ENCODE assay signal across 20 cellular contexts in the genomic region with DNA sequence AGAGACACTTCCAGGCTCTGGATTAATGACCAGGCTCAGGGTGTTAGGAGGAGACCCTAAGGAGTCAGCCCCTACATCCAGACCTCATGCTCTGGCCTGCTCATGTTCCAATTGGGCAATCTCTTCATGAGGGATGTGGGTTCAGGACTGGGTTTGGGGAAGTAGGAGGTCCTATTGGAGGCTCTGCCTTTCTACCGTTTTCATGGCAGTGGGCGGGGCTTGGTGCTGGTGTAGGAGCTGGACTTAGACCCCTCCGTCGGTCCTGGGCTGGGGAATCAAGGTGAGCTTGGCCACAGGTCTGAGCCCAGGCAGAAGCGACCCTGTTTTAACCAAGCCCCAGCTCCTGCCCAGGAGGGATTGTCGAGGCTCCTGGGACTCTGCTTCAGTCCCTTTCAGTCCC.
DNase-seq lines count a peak whose midpoint lies in the region; ATAC-seq, FAIRE-seq and TF ChIP-seq lines count a peak whose summit lies in the region.
"Had no signal": no experiment of that assay in that cellular context is flagged by ENCODE, and none has a peak within 500 bp of the region (broad histone marks: within the 10 kb centered on the region; RNA-seq: fewer than 3 reads in every experiment).

No MANE protein-coding gene starts in this region.

- H2AK5ac ChIP-seq in neuronal stem cell (ENCODE audit: low read depth, low read length) = peak overlapping the region; percentile 79

- no peak overlapping the region for H3K4ac ChIP-seq in neuronal stem cell (ENCODE audit: low read length)

- no peak overlapping the region for H2BK15ac ChIP-seq in neuronal stem cell (ENCODE audit: low read length)

- H2BK120ac ChIP-seq in neuronal stem cell (ENCODE audit: low read depth, low read length) = no peak overlapping the region

- H2AFZ ChIP-seq in astrocyte (ENCODE audit: low read depth, low read length) = no peak overlapping the region
- no peak overlapping the region for H2AFZ ChIP-seq in neuronal stem cell (ENCODE audit: low read length)

- peak overlapping the region in 8 of 11 experiments; percentile 6 to 64 (median 46); a peak in 13 of 22 replicates for H3K9ac ChIP-seq in BLaER1 treated with 17β-estradiol and CSF1 and Interleukin-3, amounts not matched to agents 10 nM and 100 nM
- H3K9ac ChIP-seq in astrocyte (ENCODE audit: low read length) (no peak overlapping the region), neuronal stem cell (ENCODE audit: low read depth, low read length, poor library complexity) (no peak overlapping the region)

- no peak for ATAC-seq in HG02759 (IDR thresholded peaks at IDR 0.05; ENCODE audit: unreplicated experiment)
- no peak for ATAC-seq in GM18517 (IDR thresholded peaks at IDR 0.05; ENCODE audit: unreplicated experiment)

- WGBS in neuronal stem cell (ENCODE audit: extremely low coverage in 2 of 2, insufficient read length in 2 of 2, insufficient replicate concordance in 1 of 2), 2 donors = no CpG with 5 or more reads among the region's 6 CpGs
- 90 to 92% methylated on average over 2 to 6 of the region's 6 CpGs for WGBS in testis, 2 donors

- intact Hi-C loops in CD14-positive monocyte (cut with micrococcal nuclease) (no loop called here), testis (cut with DNase I; ENCODE audit: low total_unique reads) (no loop called here)

- H4K8ac ChIP-seq in neuronal stem cell (ENCODE audit: low read depth, low read length) = no peak overlapping the region

- H3K79me1 ChIP-seq in neuronal stem cell (ENCODE audit: low read depth, low read length) = peaks cover 2% of the 10 kb centered on the region

- H3K9me3 ChIP-seq in BLaER1 treated with 17β-estradiol and CSF1 and Interleukin-3, amounts not matched to agents 10 nM and 100 nM (replicated peaks in 1 of 11) = no peaks in the 10 kb centered on the region
- H3K9me3 ChIP-seq in astrocyte (ENCODE audit: insufficient read depth, low read depth, low read length) (peaks cover 9% of the 10 kb centered on the region), neuronal stem cell (replicated peaks in 1 of 2; ENCODE audit: control insufficient read depth in 2 of 2, insufficient read depth in 1 of 2, low read depth in 1 of 2, low read length in 2 of 2) (peaks cover 0 to 17% of the 10 kb centered on the region in 2 donors), testis (no peaks in the 10 kb centered on the region)
- H3K9me3 ChIP-seq: BE2C had no signal

- H3K36me3 ChIP-seq in BLaER1 treated with 17β-estradiol and CSF1 and Interleukin-3, amounts not matched to agents 10 nM and 100 nM = no peaks in the 10 kb centered on the region
- peaks cover 2% of the 10 kb centered on the region for H3K36me3 ChIP-seq in astrocyte (ENCODE audit: insufficient read depth, low read length)
- H3K36me3 ChIP-seq in neuronal stem cell (replicated peaks in 1 of 2; ENCODE audit: control insufficient read depth in 2 of 2, insufficient read depth in 2 of 2, low read length in 2 of 2) = no peaks in the 10 kb centered on the region
- H3K36me3 ChIP-seq in testis (ENCODE audit: low read depth, missing control alignments) = no peaks in the 10 kb centered on the region
- H3K36me3 ChIP-seq: BE2C had no signal

- H3K9me3 Mint-ChIP-seq in astrocyte (ENCODE audit: unreplicated experiment) (peaks cover 8% of the 10 kb centered on the region), CD14-positive monocyte (peaks cover 0 to 7% (median 0%) of the 10 kb centered on the region in 7 donors)
- H3K9me3 Mint-ChIP-seq: CD8-positive, alpha-beta memory T cell had no signal

- H3K4me3 ChIP-seq in BLaER1 treated with 17β-estradiol and CSF1 and Interleukin-3, amounts not matched to agents 10 nM and 100 nM = peak overlapping the region in 7 of 10 experiments; percentile 10 to 48 (median 43); a peak in 12 of 20 replicates
- no peak overlapping the region for H3K4me3 ChIP-seq in NB4 (ENCODE audit: low read depth, low read length)
- H3K4me3 ChIP-seq in astrocyte (ENCODE audit: insufficient read depth, low read depth, low read length) = no peak overlapping the region
- no peak overlapping the region for H3K4me3 ChIP-seq in neuronal stem cell (ENCODE audit: low read length in 2 of 2)
- no peak overlapping the region for H3K4me3 ChIP-seq in testis
- H3K4me3 ChIP-seq: SK-N-MC had no signal

- H4K20me1 ChIP-seq in BLaER1 treated with 17β-estradiol and CSF1 and Interleukin-3, amounts not matched to agents 10 nM and 100 nM = peaks cover 0 to 6% (median 0%) of the 10 kb centered on the region in 11 experiments; a peak in 1 of 22 replicates
- no peaks in the 10 kb centered on the region for H4K20me1 ChIP-seq in astrocyte (ENCODE audit: insufficient read depth, low read length)

- no peak overlapping the region for H3K18ac ChIP-seq in neuronal stem cell (ENCODE audit: low read length)

- H3K27me3 ChIP-seq in BLaER1 treated with 17β-estradiol and CSF1 and Interleukin-3, amounts not matched to agents 10 nM and 100 nM = peaks cover 0 to 15% (median 0%) of the 10 kb centered on the region in 11 experiments; a peak in 7 of 22 replicates
- H3K27me3 ChIP-seq in astrocyte (ENCODE audit: insufficient read depth, low read length) (no peaks in the 10 kb centered on the region), neuronal stem cell (ENCODE audit: control insufficient read depth in 3 of 3, insufficient read depth in 3 of 3, low read depth in 1 of 3, low read length in 3 of 3) (peaks cover 0 to 35% (median 0%) of the 10 kb centered on the region in 3 experiments), testis (no peaks in the 10 kb centered on the region)
- H3K27me3 ChIP-seq: BE2C had no signal

- H3K4me2 ChIP-seq in BLaER1 treated with 17β-estradiol and CSF1 and Interleukin-3, amounts not matched to agents 10 nM and 100 nM = peak overlapping the region; percentile 67 to 98 (median 88)
- H3K4me2 ChIP-seq in astrocyte (ENCODE audit: low read length) (no peak overlapping the region), neuronal stem cell (ENCODE audit: insufficient read depth, low read length, poor library complexity, severe bottlenecking) (no peak overlapping the region)

- H3K23ac ChIP-seq in neuronal stem cell (ENCODE audit: low read depth, low read length, poor library complexity) = no peak overlapping the region

- no peak overlapping the region for H4K91ac ChIP-seq in neuronal stem cell (ENCODE audit: low read depth, low read length, poor library complexity)

- no peak overlapping the region for H3K14ac ChIP-seq in neuronal stem cell (ENCODE audit: low read length)

- H3K27ac Mint-ChIP-seq in astrocyte (ENCODE audit: unreplicated experiment) (no peak overlapping the region), CD14-positive monocyte (no peak overlapping the region)
- H3K27ac Mint-ChIP-seq: CD8-positive, alpha-beta memory T cell had no signal

- H3K27me3 Mint-ChIP-seq in astrocyte (ENCODE audit: low read depth, unreplicated experiment) = no peaks in the 10 kb centered on the region
- H3K27me3 Mint-ChIP-seq in CD14-positive monocyte (ENCODE audit: low read depth in 3 of 3) = peaks cover 5 to 17% (median 9%) of the 10 kb centered on the region in 3 donors

- FAIRE-seq in astrocyte (lab: Jason Lieb, UNC) = no peak
- FAIRE-seq: D721Med, H54, RCC 7860 had no signal

- H3K4me1 ChIP-seq in BLaER1 treated with 17β-estradiol and CSF1 and Interleukin-3, amounts not matched to agents 10 nM and 100 nM = peaks cover 49 to 86% (median 72%) of the 10 kb centered on the region in 10 experiments
- peaks cover 14% of the 10 kb centered on the region for H3K4me1 ChIP-seq in astrocyte (ENCODE audit: insufficient read depth, low read length)
- peaks cover 0 to 5% of the 10 kb centered on the region in 2 donors for H3K4me1 ChIP-seq in neuronal stem cell (ENCODE audit: control insufficient read depth in 2 of 2, insufficient read depth in 1 of 2, low read depth in 1 of 2, low read length in 2 of 2)
- peaks cover 9% of the 10 kb centered on the region for H3K4me1 ChIP-seq in testis
- H3K4me1 ChIP-seq: BE2C had no signal

- H2BK12ac ChIP-seq in neuronal stem cell (ENCODE audit: low read length) = no peak overlapping the region

- H3K36me3 Mint-ChIP-seq in astrocyte (ENCODE audit: low read depth, unreplicated experiment) = peaks cover 3% of the 10 kb centered on the region
- no peaks in the 10 kb centered on the region for H3K36me3 Mint-ChIP-seq in CD14-positive monocyte
- H3K36me3 Mint-ChIP-seq: CD8-positive, alpha-beta memory T cell had no signal

- no peak for TF ChIP-seq POLR2A in NB4 (IDR thresholded peaks at IDR 0.05; ENCODE audit: extremely low read depth, insufficient read length)
- no peak for TF ChIP-seq POLR2A in testis (IDR thresholded peaks at IDR 0.05)

- H3K4me3 Mint-ChIP-seq in astrocyte (ENCODE audit: unreplicated experiment) (no peak overlapping the region), CD14-positive monocyte (no peak overlapping the region)
- H3K4me3 Mint-ChIP-seq: CD8-positive, alpha-beta memory T cell had no signal

- peak overlapping the region in 9 of 11 experiments; percentile 58 to 76 (median 62); a peak in 17 of 22 replicates for H3K27ac ChIP-seq in BLaER1 treated with 17β-estradiol and CSF1 and Interleukin-3, amounts not matched to agents 10 nM and 100 nM
- peak overlapping the region; percentile 4 for H3K27ac ChIP-seq in astrocyte (ENCODE audit: low read depth, low read length)
- no peak overlapping the region for H3K27ac ChIP-seq in neuronal stem cell (replicated peaks; ENCODE audit: low read length)
- H3K27ac ChIP-seq in testis = no peak overlapping the region
- H3K27ac ChIP-seq: SK-N-MC had no signal

- peak; percentile 57 for DNase-seq in NB4 (ENCODE audit: low read depth)
- DNase-seq in astrocyte (ENCODE audit: low read depth) = no peak
- DNase-seq in neuronal stem cell (ENCODE audit: low spot score) = no peak
- no peak for DNase-seq in CD14-positive monocyte (ENCODE audit: low spot score)
- no peak for DNase-seq in testis
- DNase-seq: BE2C; CD8-positive, alpha-beta memory T cell; DMS79 treated with DMSO at 0.1 percent for 48 hours; NCI-H1092; NCI-H2081 treated with DMSO at 0.1 percent for 48 hours; NCI-H510A treated with DMSO at 0.1 percent for 48 hours; NCI-H82; Right ventricle myocardium superior had no signal

- H2BK5ac ChIP-seq in neuronal stem cell (ENCODE audit: low read length) = peak overlapping the region; percentile 45

- H3K4me1 Mint-ChIP-seq in astrocyte (ENCODE audit: low read depth, unreplicated experiment) = peaks cover 6% of the 10 kb centered on the region
- peaks cover 8% of the 10 kb centered on the region for H3K4me1 Mint-ChIP-seq in CD14-positive monocyte
- H3K4me1 Mint-ChIP-seq: CD8-positive, alpha-beta memory T cell had no signal

- TF ChIP-seq CTCF in NB4 (IDR thresholded peaks at IDR 0.05; ENCODE audit: low read depth, low read length) (no peak), astrocyte (IDR thresholded peaks at IDR 0.05; ENCODE audit: insufficient read depth, low read depth, low read length) (no peak), CD14-positive monocyte (IDR thresholded peaks at IDR 0.05) (no peak), testis (IDR thresholded peaks at IDR 0.05) (no peak)

- peaks cover 2% of the 10 kb centered on the region for H3K79me2 ChIP-seq in astrocyte (ENCODE audit: insufficient read depth, low read length)

Comparison
In these comparisons a context has a peak if more than half of its experiments do, and no peak if none do; other contexts are left out.
1. H3K27ac ChIP-seq: peak in BLaER1 treated with 17β-estradiol and CSF1 and Interleukin-3, amounts not matched to agents 10 nM and 100 nM (9 of 11) and astrocyte (single experiment); none in neuronal stem cell (single experiment) and testis (0 of 2).
2. H3K4me2 ChIP-seq: peak in BLaER1 treated with 17β-estradiol and CSF1 and Interleukin-3, amounts not matched to agents 10 nM and 100 nM (11 of 11); none in astrocyte (single experiment) and neuronal stem cell (single experiment).
3. H3K4me3 ChIP-seq: peak in BLaER1 treated with 17β-estradiol and CSF1 and Interleukin-3, amounts not matched to agents 10 nM and 100 nM (7 of 10); none in NB4 (single experiment), astrocyte (single experiment), neuronal stem cell (0 of 2) and testis (0 of 2).
4. H3K9ac ChIP-seq: peak in BLaER1 treated with 17β-estradiol and CSF1 and Interleukin-3, amounts not matched to agents 10 nM and 100 nM (8 of 11); none in astrocyte (single experiment) and neuronal stem cell (single experiment).